ENCODE assay signal across 8 cellular contexts in the genomic region with DNA sequence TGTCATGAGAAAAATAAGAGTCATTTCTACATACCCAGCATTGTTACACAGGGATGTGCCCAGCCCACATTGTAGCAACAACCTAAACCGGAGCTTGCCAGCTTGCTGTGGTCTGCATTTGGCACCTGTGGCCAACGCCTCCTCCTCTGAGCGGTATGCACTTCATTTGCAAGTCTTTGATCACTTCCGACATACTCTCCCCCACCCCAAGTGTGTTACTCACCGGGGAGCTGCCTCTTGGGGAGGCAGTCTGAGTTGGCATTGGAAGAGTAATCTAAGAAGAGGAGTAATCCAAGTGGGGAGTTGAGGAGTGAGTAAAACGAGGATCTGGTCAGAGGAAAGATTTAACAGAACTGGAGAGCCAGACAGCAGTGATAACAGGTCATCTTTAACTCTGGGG. TPM values are rescaled to one million over a fixed set of nuclear protein-coding genes. Genes with fewer than 3 reads are reported as not detected.
DNase-seq lines count a peak whose midpoint lies in the region; ATAC-seq and TF ChIP-seq lines count a peak whose summit lies in the region.

No MANE protein-coding gene starts in this region.

- intact Hi-C loops in PC-3 (cut with micrococcal nuclease) = no loop called here

- peak; percentile 95 for DNase-seq in PC-3
- DNase-seq in activated gamma-delta T cell treated with Interleukin-2 at 50 U/mL for 16 hours = peak; percentile 86
- DNase-seq in kidney tubule cell (ENCODE audit: low spot score) = peak; percentile 97
- peak; percentile 73 for DNase-seq in stimulated activated CD8-positive, alpha-beta memory T cell treated with anti-CD3 and anti-CD28 coated beads, Interleukin-4, amount 100 ng/mL, for 24 hours (ENCODE audit: low read depth)
- DNase-seq in cerebellum (ENCODE audit: low spot score) = no peak

- ATAC-seq in GM21717 (IDR thresholded peaks at IDR 0.05; ENCODE audit: unreplicated experiment) (peak; percentile 61), PC-3 (peak; percentile 54), GM19023 (IDR thresholded peaks at IDR 0.05; ENCODE audit: unreplicated experiment) (no peak), GM18511 (IDR thresholded peaks at IDR 0.05; ENCODE audit: unreplicated experiment) (no peak)

- no peak overlapping the region for H3K9ac ChIP-seq in PC-3 (ENCODE audit: low read length)

- TF ChIP-seq CTCF in PC-3 (conservative IDR thresholded peaks at IDR 0.05; ENCODE audit: low read depth, low read length) = no peak

- H2AFZ ChIP-seq in PC-3 (ENCODE audit: low read length) = peak overlapping the region; percentile 49

- H3K27ac ChIP-seq in PC-3 (ENCODE audit: low read length) = peak overlapping the region; percentile 12

- POLR2A ChIA-PET in PC-3 (lab: Charles Lee; ENCODE audit: unreplicated experiment) = interaction anchor here (0.6 kb wide), 1 partner anchor 377 kb away, joined by 3 read pairs; no protein-coding TSS in a partner anchor

- peaks cover 48% of the 10 kb centered on the region for H3K4me1 ChIP-seq in PC-3 (ENCODE audit: insufficient read depth, low read length)

- CTCF ChIA-PET in PC-3 (lab: Charles Lee) = no interaction called here

- no peaks in the 10 kb centered on the region for H3K27me3 ChIP-seq in PC-3 (ENCODE audit: low read length)

- peak overlapping the region; percentile 36; the same call in 1 of the 2 replicates for H3K4me3 ChIP-seq in PC-3 (ENCODE audit: low read length)

- no peaks in the 10 kb centered on the region for H3K9me2 ChIP-seq in PC-3 (replicated peaks; ENCODE audit: low read length)

- H3F3A ChIP-seq in PC-3 (ENCODE audit: low read length, unreplicated experiment) = no peaks in the 10 kb centered on the region

- no peaks in the 10 kb centered on the region for H3K36me3 ChIP-seq in PC-3 (ENCODE audit: low read depth, low read length)

- no TSS peak for BruUV-seq in PC-3 (replicated peaks; lab: Mats Ljungman, UMichigan)

- H3K4me2 ChIP-seq in PC-3 (ENCODE audit: low read length) = peak overlapping the region; percentile 59

- peaks cover 28% of the 10 kb centered on the region for H3K79me2 ChIP-seq in PC-3 (ENCODE audit: low read length)

- no peaks in the 10 kb centered on the region for H3K9me3 ChIP-seq in PC-3 (ENCODE audit: low read length)

- H4K20me1 ChIP-seq in PC-3 (ENCODE audit: low read length) = no peaks in the 10 kb centered on the region

RNA-seq across cellular contexts. Expression of gene BCL9, which starts 3.8 kb away (rescaled TPM):
- 19.8 and 20.8 TPM in 2 replicates for total RNA-seq in PC-3 (2014; rRNA removed)
- total RNA-seq in cerebellum = 13.2 TPM

Comparison
In these comparisons a context has a peak if more than half of its experiments do, and no peak if none do; other contexts are left out.
1. ATAC-seq: peak in GM21717 (single experiment) and PC-3 (single experiment); none in GM19023 (single experiment) and GM18511 (single experiment).